ENCODE assay signal across 23 cellular contexts in genomic region chr4:105555409-105555808, GRCh38. TPM values are rescaled to one million over a fixed set of nuclear protein-coding genes. Genes with fewer than 3 reads are reported as not detected.
DNase-seq lines count a peak whose midpoint lies in the region; ATAC-seq, FAIRE-seq and TF ChIP-seq lines count a peak whose summit lies in the region.
"Had no signal": no experiment of that assay in that cellular context is flagged by ENCODE, and none has a peak within 500 bp of the region (broad histone marks: within the 10 kb centered on the region; RNA-seq: fewer than 3 reads in every experiment).

No MANE protein-coding gene starts in this region.

- peaks cover 97% of the 10 kb centered on the region for H3K27me3 ChIP-seq in HUES48 (ENCODE audit: control insufficient read depth, insufficient read depth, low read length)
- H3K27me3 ChIP-seq in duodenal mucosa (ENCODE audit: control insufficient read depth in 1 of 2, insufficient read depth in 2 of 2, low read length in 2 of 2) = no peaks in the 10 kb centered on the region
- no peaks in the 10 kb centered on the region for H3K27me3 ChIP-seq in gastroesophageal sphincter
- H3K27me3 ChIP-seq: heart left ventricle, MG63, suprapubic skin had no signal

- 47 to 53% methylated on average over 4 of the region's 4 CpGs for WGBS in gastroesophageal sphincter (ENCODE audit: low coverage in 1 of 2), 2 donors

- H3K27ac ChIP-seq in HUES48 (ENCODE audit: low read depth, low read length) (peak overlapping the region; percentile 63), duodenal mucosa (ENCODE audit: low read depth, low read length) (peak overlapping the region; percentile 39), kidney (ENCODE audit: low read depth in 2 of 2, low read length in 2 of 2) (peak overlapping the region; percentile 51 to 66), gastroesophageal sphincter (no peak overlapping the region)
- H3K27ac ChIP-seq: heart left ventricle, suprapubic skin had no signal

- in situ Hi-C loops in G401 (cut with HindIII; ENCODE audit: low sequenced_read_pairs) = no loop called here

- peaks cover 42% of the 10 kb centered on the region for H3K4me1 Mint-ChIP-seq in type B pancreatic cell (ENCODE audit: unreplicated experiment)
- H3K4me1 Mint-ChIP-seq: activated naive CD8-positive, alpha-beta T cell treated with anti-CD3 and anti-CD28 coated beads, Interleukin-2, amount 10 ng/mL, durations not matched to agents 7 days and 5 days had no signal

- H3K4me3 ChIP-seq in HUES48 (ENCODE audit: low read depth, low read length) (0 out of 2 replicates have a peak overlapping the region, but pooled peaks have one; percentile 30), duodenal mucosa (ENCODE audit: low read depth in 1 of 2, low read length in 2 of 2) (peak overlapping the region; percentile 14 to 48), kidney (ENCODE audit: low read length in 2 of 2) (peak overlapping the region; percentile 40 to 43), gastroesophageal sphincter (no peak overlapping the region)
- H3K4me3 ChIP-seq: heart left ventricle, MG63, suprapubic skin had no signal

- no peak for TF ChIP-seq CTCF in kidney (IDR thresholded peaks at IDR 0.05; ENCODE audit: borderline replicate concordance, extremely low read depth, insufficient read depth)
- TF ChIP-seq CTCF in type B pancreatic cell (conservative IDR thresholded peaks at IDR 0.05) = no peak
- no peak for TF ChIP-seq CTCF in gastroesophageal sphincter (IDR thresholded peaks at IDR 0.05)

- H3K4me3 Mint-ChIP-seq in type B pancreatic cell = peak overlapping the region; percentile 69
- H3K4me3 Mint-ChIP-seq: activated naive CD8-positive, alpha-beta T cell treated with anti-CD3 and anti-CD28 coated beads, Interleukin-2, amount 10 ng/mL, durations not matched to agents 7 days and 5 days; CD4-positive, alpha-beta memory T cell had no signal

- peaks cover 47% of the 10 kb centered on the region for H3K4me1 ChIP-seq in HUES48 (ENCODE audit: control insufficient read depth, insufficient read depth, low read length)
- peaks cover 16 to 42% of the 10 kb centered on the region in 2 donors for H3K4me1 ChIP-seq in duodenal mucosa (ENCODE audit: control insufficient read depth in 1 of 2, insufficient read depth in 2 of 2, low read length in 2 of 2)
- peaks cover 5 to 7% of the 10 kb centered on the region in 2 donors for H3K4me1 ChIP-seq in kidney (ENCODE audit: control insufficient read depth in 1 of 2, insufficient read depth in 1 of 2, low read depth in 1 of 2, low read length in 2 of 2)
- H3K4me1 ChIP-seq in gastroesophageal sphincter = no peaks in the 10 kb centered on the region
- H3K4me1 ChIP-seq: heart left ventricle had no signal

- ATAC-seq in HG02798 (IDR thresholded peaks at IDR 0.05; ENCODE audit: poor library complexity, unreplicated experiment) (no peak), gastroesophageal sphincter (no peak)
- ATAC-seq: heart left ventricle, PC-3 had no signal

- no peaks in the 10 kb centered on the region for H3K27me3 Mint-ChIP-seq in type B pancreatic cell

- DNase-seq in kidney = no peak
- DNase-seq in type B pancreatic cell (ENCODE audit: extremely low spot score, unreplicated experiment) = no peak
- DNase-seq in G401 (ENCODE audit: low spot score) = no peak
- DNase-seq: activated CD4-positive, alpha-beta T cell treated with anti-CD3 and anti-CD28 coated beads for 48 hours; activated naive CD8-positive, alpha-beta T cell treated with anti-CD3 and anti-CD28 coated beads, Interleukin-2, amount 10 ng/mL, durations not matched to agents 7 days and 5 days; CD4-positive, alpha-beta memory T cell; DMS79 treated with DMSO at 0.1 percent for 48 hours; heart left ventricle; IMR-90; kidney glomerular epithelial cell; MG63; NCI-H1436 treated with DMSO at 0.1 percent for 48 hours; NCI-H2171 treated with DMSO at 0.1 percent for 48 hours; PC-3; posterior cingulate gyrus; SIG-M5; T-helper 1 cell had no signal

- TF ChIP-seq POLR2A in gastroesophageal sphincter (IDR thresholded peaks at IDR 0.05) = no peak

- peak overlapping the region; percentile 33 for H3K27ac Mint-ChIP-seq in type B pancreatic cell
- H3K27ac Mint-ChIP-seq: activated naive CD8-positive, alpha-beta T cell treated with anti-CD3 and anti-CD28 coated beads, Interleukin-2, amount 10 ng/mL, durations not matched to agents 7 days and 5 days; CD4-positive, alpha-beta memory T cell had no signal

- intact Hi-C loops in kidney (cut with DNase I) = no loop called here

- FAIRE-seq in kidney (lab: Jason Lieb, UNC) = no peak

- H3K36me3 ChIP-seq in HUES48 (ENCODE audit: control insufficient read depth, insufficient read depth, low read length) (no peaks in the 10 kb centered on the region), duodenal mucosa (ENCODE audit: control insufficient read depth in 1 of 2, insufficient read depth in 2 of 2, low read length in 2 of 2) (no peaks in the 10 kb centered on the region), kidney (ENCODE audit: control insufficient read depth in 1 of 2, insufficient read depth in 2 of 2, low read length in 2 of 2) (no peaks in the 10 kb centered on the region), gastroesophageal sphincter (no peaks in the 10 kb centered on the region)
- H3K36me3 ChIP-seq: heart left ventricle, MG63, suprapubic skin had no signal

- H3K9me3 ChIP-seq in HUES48 (ENCODE audit: control insufficient read depth, insufficient read depth, low read length) = no peaks in the 10 kb centered on the region
- H3K9me3 ChIP-seq in duodenal mucosa (ENCODE audit: control insufficient read depth in 1 of 2, low read length in 2 of 2) = no peaks in the 10 kb centered on the region
- H3K9me3 ChIP-seq in kidney (ENCODE audit: control insufficient read depth in 1 of 2, low read length in 2 of 2) = no peaks in the 10 kb centered on the region
- no peaks in the 10 kb centered on the region for H3K9me3 ChIP-seq in gastroesophageal sphincter
- H3K9me3 ChIP-seq: heart left ventricle, MG63, suprapubic skin had no signal

- no peaks in the 10 kb centered on the region for H3K9me3 Mint-ChIP-seq in type B pancreatic cell
- H3K9me3 Mint-ChIP-seq: activated naive CD8-positive, alpha-beta T cell treated with anti-CD3 and anti-CD28 coated beads, Interleukin-2, amount 10 ng/mL, durations not matched to agents 7 days and 5 days; CD4-positive, alpha-beta memory T cell had no signal

- no peaks in the 10 kb centered on the region for H3K36me3 Mint-ChIP-seq in type B pancreatic cell
- H3K36me3 Mint-ChIP-seq: activated naive CD8-positive, alpha-beta T cell treated with anti-CD3 and anti-CD28 coated beads, Interleukin-2, amount 10 ng/mL, durations not matched to agents 7 days and 5 days; CD4-positive, alpha-beta memory T cell had no signal

- H3K9ac ChIP-seq in HUES48 (ENCODE audit: low read depth, low read length) = no peak overlapping the region
- H3K9ac ChIP-seq in duodenal mucosa (ENCODE audit: low read depth in 1 of 2, low read length in 2 of 2) = peak overlapping the region in 1 of 2 donors; percentile 66
- peak overlapping the region in 1 of 2 donors; percentile 63 for H3K9ac ChIP-seq in kidney (ENCODE audit: low read length in 2 of 2)

- no peak for TF ChIP-seq EP300 in gastroesophageal sphincter (IDR thresholded peaks at IDR 0.05)

RNA-seq across cellular contexts. Expression of gene ARHGEF38, which starts 3.0 kb away (rescaled TPM):
- 41.1 TPM for total RNA-seq in kidney
- polyA plus RNA-seq in kidney (ENCODE audit: insufficient read depth, low read depth, low replicate concordance) = 1.5 TPM
- 1.6 and 2.4 TPM in 2 replicates for total RNA-seq in type B pancreatic cell (ENCODE audit: low replicate concordance)
- total RNA-seq in G401 (2014; rRNA removed; shearing (Covaris generic)) = not detected in 2 replicates
- total RNA-seq in gastroesophageal sphincter = under 1 TPM in 1 of 4 donors, not detected in 3; 0.25 TPM
- total RNA-seq: activated naive CD8-positive, alpha-beta T cell treated with anti-CD3 and anti-CD28 coated beads, Interleukin-2, amount 10 ng/mL, durations not matched to agents 7 days and 5 days; CD4-positive, alpha-beta memory T cell; heart left ventricle; IMR-90 had no signal
- polyA plus RNA-seq: heart left ventricle, IMR-90, neural cell had no signal

Comparison
In these comparisons a context has a peak if more than half of its experiments do, and no peak if none do; other contexts are left out.
1. H3K27ac ChIP-seq: peak in HUES48 (single experiment), duodenal mucosa (single experiment) and kidney (2 of 2); none in gastroesophageal sphincter (0 of 4).
2. H3K4me3 ChIP-seq: peak in HUES48 (single experiment), duodenal mucosa (2 of 2) and kidney (2 of 2); none in gastroesophageal sphincter (0 of 2).
3. RNA of gene ARHGEF38, which starts 3.0 kb away (total RNA-seq): 41.1 TPM in kidney (single experiment); 1.6 to 2.4 TPM in type B pancreatic cell, not detected in G401 and 0.25 TPM in gastroesophageal sphincter; every median in the first group is over 10 times any median in the second.